Comparison of ENCODE assay signal across 15 cellular contexts in the genomic region with DNA sequence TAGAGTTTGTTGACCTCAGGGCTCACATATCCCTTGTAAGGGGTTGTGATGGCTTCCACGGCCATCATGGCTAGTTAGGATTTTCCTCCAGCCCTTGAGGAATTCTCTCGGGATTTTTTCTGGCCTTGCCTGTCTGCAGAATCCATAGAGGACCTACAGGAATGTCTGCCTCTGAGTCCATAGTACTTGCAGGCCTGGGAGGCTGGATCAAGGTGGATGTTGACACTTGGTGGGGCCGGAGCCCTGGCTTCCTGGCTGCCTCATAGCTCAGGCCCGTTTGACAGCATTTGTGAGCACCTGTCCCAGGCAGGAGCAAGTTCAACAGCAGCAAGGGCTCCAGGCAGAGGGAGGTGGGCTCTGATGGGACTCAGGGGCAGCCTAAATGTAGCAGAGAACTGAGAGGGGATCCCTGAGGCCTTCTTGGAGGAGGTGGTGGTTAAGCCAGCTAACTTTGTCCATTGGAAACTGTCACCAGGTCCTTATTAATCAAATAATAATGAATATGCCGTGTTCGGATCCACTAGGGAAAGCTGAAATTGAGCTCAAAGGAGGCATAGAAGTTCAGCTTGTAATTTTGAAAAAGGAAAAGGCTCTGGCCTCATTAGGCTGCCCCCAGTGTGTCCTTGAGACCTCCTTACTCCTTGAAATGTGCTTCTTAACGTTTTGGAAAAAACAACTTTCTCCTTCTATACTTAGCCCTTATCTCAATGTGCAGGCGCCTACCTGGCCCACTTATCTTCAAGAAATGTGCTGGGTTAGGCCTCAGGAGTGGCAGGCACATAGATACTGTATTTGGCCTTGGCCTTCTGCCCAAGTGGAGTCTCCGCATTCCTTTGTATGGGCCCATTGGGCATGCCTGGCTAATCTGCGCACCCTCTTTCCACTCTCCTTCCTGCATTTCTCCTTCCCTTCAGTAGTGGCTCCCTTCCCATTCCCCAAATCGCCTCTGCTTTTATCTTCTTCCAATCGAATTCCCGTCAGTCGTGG.
DNase-seq lines count a peak whose midpoint lies in the region; ATAC-seq, FAIRE-seq and TF ChIP-seq lines count a peak whose summit lies in the region.
"Had no signal": no experiment of that assay in that cellular context is flagged by ENCODE, and none has a peak within 500 bp of the region (broad histone marks: within the 10 kb centered on the region; RNA-seq: fewer than 3 reads in every experiment).

No MANE protein-coding gene starts in this region.

- H4K8ac ChIP-seq in trophoblast cell (ENCODE audit: low read depth, low read length): no peak overlapping the region

- no peak overlapping the region for H4K12ac ChIP-seq in trophoblast cell (ENCODE audit: low read depth, low read length)

- no peak overlapping the region for H3K18ac ChIP-seq in trophoblast cell (ENCODE audit: low read length)

- H3K9ac ChIP-seq in kidney (ENCODE audit: low read length in 2 of 2): peak overlapping the region in 1 of 2 donors; percentile 5
- H3K9ac ChIP-seq in trophoblast cell (ENCODE audit: low read length): no peak overlapping the region

- H2BK5ac ChIP-seq in trophoblast cell (ENCODE audit: low read depth, low read length, poor library complexity): no peak overlapping the region

- no peak for DNase-seq in CD8-positive, alpha-beta T cell
- DNase-seq in HuH-7.5 (ENCODE audit: low spot score) (peak; percentile 82), kidney (no peak), trophoblast cell (peak; percentile 90 to 93), Kasumi-1 (lab: John Stamatoyannopoulos, UW) (no peak), G401 (ENCODE audit: low spot score) (no peak)
- DNase-seq: caudate nucleus; effector memory CD8-positive, alpha-beta T cell; HCEC 1CT; mammary epithelial cell; NCI-H1930; stimulated activated naive CD4-positive, alpha-beta T cell had no signal

- POLR2A ChIA-PET in CD8-positive, alpha-beta T cell (lab: Charles Lee): no interaction called here

- no peak overlapping the region for H3K4me3 Mint-ChIP-seq in CD8-positive, alpha-beta T cell
- H3K4me3 Mint-ChIP-seq: effector memory CD8-positive, alpha-beta T cell had no signal

- H2AK5ac ChIP-seq in trophoblast cell (ENCODE audit: low read length): no peak overlapping the region

- H3K27me3 Mint-ChIP-seq in CD8-positive, alpha-beta T cell (ENCODE audit: low read depth): no peaks in the 10 kb centered on the region
- H3K27me3 Mint-ChIP-seq: effector memory CD8-positive, alpha-beta T cell had no signal

- H3K79me2 ChIP-seq in trophoblast cell (ENCODE audit: control insufficient read depth, insufficient read depth, low read length, poor library complexity): no peaks in the 10 kb centered on the region

- H3K4me1 Mint-ChIP-seq in CD8-positive, alpha-beta T cell (ENCODE audit: low read depth): peaks cover 65% of the 10 kb centered on the region

- H2BK120ac ChIP-seq in trophoblast cell (ENCODE audit: insufficient read depth, low read length, poor library complexity): no peak overlapping the region

- no peak overlapping the region for H3K23ac ChIP-seq in trophoblast cell (ENCODE audit: low read length)

- H3K9me3 ChIP-seq in CD8-positive, alpha-beta T cell (ENCODE audit: low read length): no peaks in the 10 kb centered on the region
- no peaks in the 10 kb centered on the region for H3K9me3 ChIP-seq in kidney (ENCODE audit: control insufficient read depth in 1 of 2, low read length in 2 of 2)
- H3K9me3 ChIP-seq in trophoblast cell (ENCODE audit: insufficient read depth, low read depth, low read length): peaks cover 4% of the 10 kb centered on the region

- TF ChIP-seq CTCF in CD8-positive, alpha-beta T cell (IDR thresholded peaks at IDR 0.05): no peak
- TF ChIP-seq CTCF in kidney (IDR thresholded peaks at IDR 0.05; ENCODE audit: borderline replicate concordance, extremely low read depth, insufficient read depth): no peak

- H3K36me3 Mint-ChIP-seq in CD8-positive, alpha-beta T cell: peaks cover 21% of the 10 kb centered on the region

- no peak overlapping the region for H2AFZ ChIP-seq in trophoblast cell (ENCODE audit: insufficient read depth, low read length, poor library complexity)

- no peaks in the 10 kb centered on the region for H3K27me3 ChIP-seq in CD8-positive, alpha-beta T cell (ENCODE audit: insufficient read depth, low read length)
- H3K27me3 ChIP-seq in trophoblast cell (ENCODE audit: insufficient read depth, low read length): no peaks in the 10 kb centered on the region

- no peak for ATAC-seq in CD8-positive, alpha-beta T cell
- ATAC-seq in HG02588 (IDR thresholded peaks at IDR 0.05; ENCODE audit: unreplicated experiment) (no peak), HG03280 (IDR thresholded peaks at IDR 0.05; ENCODE audit: unreplicated experiment) (no peak)
- ATAC-seq: effector memory CD8-positive, alpha-beta T cell; GM12878 had no signal

- H3K14ac ChIP-seq in trophoblast cell (ENCODE audit: low read length): no peak overlapping the region

- no peak overlapping the region for H3K4me3 ChIP-seq in CD8-positive, alpha-beta T cell (ENCODE audit: low read depth, low read length)
- H3K4me3 ChIP-seq in kidney (ENCODE audit: low read length in 2 of 2) (no peak overlapping the region), trophoblast cell (ENCODE audit: low read depth, low read length) (no peak overlapping the region)
- H3K4me3 ChIP-seq: GM12878 had no signal

- no peak for FAIRE-seq in kidney (lab: Jason Lieb, UNC)
- FAIRE-seq: GM12878 had no signal

- H3K9me3 Mint-ChIP-seq in CD8-positive, alpha-beta T cell: no peaks in the 10 kb centered on the region
- H3K9me3 Mint-ChIP-seq: effector memory CD8-positive, alpha-beta T cell had no signal

- no peak overlapping the region for H2BK12ac ChIP-seq in trophoblast cell (ENCODE audit: low read length)

- in situ Hi-C loops in G401 (cut with HindIII; ENCODE audit: low sequenced_read_pairs): no loop called here

- H3K4me1 ChIP-seq in CD8-positive, alpha-beta T cell (ENCODE audit: insufficient read depth, low read length): peaks cover 18% of the 10 kb centered on the region
- H3K4me1 ChIP-seq in kidney (ENCODE audit: control insufficient read depth in 1 of 2, insufficient read depth in 1 of 2, low read depth in 1 of 2, low read length in 2 of 2) (peaks cover 18 to 42% of the 10 kb centered on the region in 2 donors), trophoblast cell (ENCODE audit: control insufficient read depth in 1 of 2, insufficient read depth in 2 of 2, low read length in 2 of 2) (peaks cover 0 to 4% of the 10 kb centered on the region in 2 experiments)

- WGBS in trophoblast cell (ENCODE audit: extremely low coverage, insufficient coverage, insufficient read length): no CpG with 5 or more reads among the region's 14 CpGs

- H4K91ac ChIP-seq in trophoblast cell (ENCODE audit: low read depth, low read length): no peak overlapping the region

- H3K36me3 ChIP-seq in CD8-positive, alpha-beta T cell (ENCODE audit: insufficient read depth, low read length): no peaks in the 10 kb centered on the region
- H3K36me3 ChIP-seq in kidney (ENCODE audit: control insufficient read depth in 1 of 2, insufficient read depth in 2 of 2, low read length in 2 of 2) (no peaks in the 10 kb centered on the region), trophoblast cell (ENCODE audit: control insufficient read depth in 1 of 2, insufficient read depth in 2 of 2, low read length in 2 of 2) (no peaks in the 10 kb centered on the region)

- H3K27ac Mint-ChIP-seq in CD8-positive, alpha-beta T cell: peak overlapping the region; percentile 69

- H3K27ac ChIP-seq in CD8-positive, alpha-beta T cell (ENCODE audit: low read depth, low read length): no peak overlapping the region
- H3K27ac ChIP-seq in kidney (ENCODE audit: low read depth in 2 of 2, low read length in 2 of 2): peak overlapping the region; percentile 33 to 67
- no peak overlapping the region for H3K27ac ChIP-seq in trophoblast cell (ENCODE audit: low read depth, low read length)

- CTCF ChIA-PET in CD8-positive, alpha-beta T cell (lab: Charles Lee): no interaction called here

- H3K4ac ChIP-seq in trophoblast cell (ENCODE audit: low read depth, low read length): no peak overlapping the region

- H3K79me1 ChIP-seq in trophoblast cell (ENCODE audit: low read length): no peaks in the 10 kb centered on the region

- intact Hi-C loops in CD8-positive, alpha-beta T cell (cut with DNase I, micrococcal nuclease): loop anchor here in 1 of 2 experiments (2.0 kb wide), 1 partner anchor 27 kb away; no protein-coding TSS in a partner anchor
- intact Hi-C loops in kidney (cut with DNase I): no loop called here

- H3K4me2 ChIP-seq in trophoblast cell (ENCODE audit: low read length): no peak overlapping the region

Comparison
In these comparisons a context has a peak if more than half of its experiments do, and no peak if none do; other contexts are left out.
1. DNase-seq: peak in HuH-7.5 (single experiment) and trophoblast cell (2 of 2); none in CD8-positive, alpha-beta T cell (0 of 7), kidney (single experiment), Kasumi-1 (0 of 2) and G401 (single experiment).
2. H3K27ac ChIP-seq: peak in kidney (2 of 2); none in CD8-positive, alpha-beta T cell (single experiment) and trophoblast cell (single experiment).